Comparison of ENCODE assay signal across 1 cellular context in the genomic region with DNA sequence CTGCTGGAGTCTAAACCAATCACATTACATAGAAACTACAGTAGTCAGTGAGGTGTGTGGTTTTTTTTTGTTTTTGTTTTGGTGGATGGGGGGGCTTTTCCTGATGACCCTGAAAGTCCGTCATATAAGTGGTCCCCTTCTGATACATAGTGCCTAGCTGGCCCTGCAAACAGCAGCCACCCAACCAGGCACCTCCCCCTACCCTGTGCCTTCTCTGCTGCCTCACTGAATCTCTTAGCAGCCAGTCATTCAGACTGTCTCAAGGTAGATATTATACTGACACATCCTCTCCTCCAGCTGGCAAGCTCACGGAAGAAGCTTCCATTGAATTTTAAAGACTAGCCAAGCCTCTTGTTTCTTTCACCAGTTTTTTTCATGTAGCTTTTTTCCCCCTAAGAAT.
TF ChIP-seq lines count a peak whose summit lies in the region.

No MANE protein-coding gene starts in this region.

TF ChIP-seq in H1, 55 proteins besides CTCF, POLR2A, EP300 and RAD21:
- TF ChIP-seq GABPA (IDR thresholded peaks at IDR 0.05; ENCODE audit: borderline replicate concordance, insufficient read depth, low read length) = no peak
- TF ChIP-seq RFX5 (IDR thresholded peaks at IDR 0.05; ENCODE audit: borderline replicate concordance, low read depth, low read length) = no peak
- no peak for TF ChIP-seq SP4 (IDR thresholded peaks at IDR 0.05; ENCODE audit: low read length)
- TF ChIP-seq CBX5 (IDR thresholded peaks at IDR 0.05; ENCODE audit: low read depth, low read length) = no peak
- no peak for TF ChIP-seq HDAC6 (IDR thresholded peaks at IDR 0.05; ENCODE audit: low read depth, low read length)
- TF ChIP-seq YY1 (IDR thresholded peaks at IDR 0.05; ENCODE audit: low read depth, low read length) = no peak
- no peak for TF ChIP-seq KDM1A (IDR thresholded peaks at IDR 0.05; ENCODE audit: borderline replicate concordance, low read length)
- TF ChIP-seq CTBP2 (IDR thresholded peaks at IDR 0.05; ENCODE audit: borderline replicate concordance, insufficient read depth, insufficient read length, low read length) = no peak
- TF ChIP-seq ZNF274 (IDR thresholded peaks at IDR 0.05; ENCODE audit: borderline replicate concordance, extremely low read depth, low read length) = no peak
- TF ChIP-seq, protein P1, sequence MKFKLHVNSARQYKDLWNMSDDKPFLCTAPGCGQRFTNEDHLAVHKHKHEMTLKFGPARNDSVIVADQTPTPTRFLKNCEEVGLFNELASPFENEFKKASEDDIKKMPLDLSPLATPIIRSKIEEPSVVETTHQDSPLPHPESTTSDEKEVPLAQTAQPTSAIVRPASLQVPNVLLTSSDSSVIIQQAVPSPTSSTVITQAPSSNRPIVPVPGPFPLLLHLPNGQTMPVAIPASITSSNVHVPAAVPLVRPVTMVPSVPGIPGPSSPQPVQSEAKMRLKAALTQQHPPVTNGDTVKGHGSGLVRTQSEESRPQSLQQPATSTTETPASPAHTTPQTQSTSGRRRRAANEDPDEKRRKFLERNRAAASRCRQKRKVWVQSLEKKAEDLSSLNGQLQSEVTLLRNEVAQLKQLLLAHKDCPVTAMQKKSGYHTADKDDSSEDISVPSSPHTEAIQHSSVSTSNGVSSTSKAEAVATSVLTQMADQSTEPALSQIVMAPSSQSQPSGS (IDR thresholded peaks at IDR 0.05; ENCODE audit: low read length) = no peak
- no peak for TF ChIP-seq RXRA (IDR thresholded peaks at IDR 0.05; ENCODE audit: insufficient read depth, low read depth, low read length)
